ENCODE assay signal across 17 cellular contexts in genomic region chr17:10652984-10653680, GRCh38. TPM values are rescaled to one million over a fixed set of nuclear protein-coding genes. Genes with fewer than 3 reads are reported as not detected.
DNase-seq lines count a peak whose midpoint lies in the region; ATAC-seq and TF ChIP-seq lines count a peak whose summit lies in the region.
"Had no signal": no experiment of that assay in that cellular context is flagged by ENCODE, and none has a peak within 500 bp of the region (broad histone marks: within the 10 kb centered on the region; RNA-seq: fewer than 3 reads in every experiment).

No MANE protein-coding gene starts in this region.

- no peak for TF ChIP-seq CTCF in Caco-2 (IDR thresholded peaks at IDR 0.05; ENCODE audit: insufficient read depth in 1 of 2, low read depth in 1 of 2, low read length in 1 of 2, severe bottlenecking in 1 of 2, unreplicated experiment in 1 of 2)

- ATAC-seq in HG02884 (IDR thresholded peaks at IDR 0.05; ENCODE audit: unreplicated experiment): peak; percentile 70
- peak; percentile 63 for ATAC-seq in activated naive CD8-positive, alpha-beta T cell treated with anti-CD3 and anti-CD28 coated beads, Interleukin-2, amount 10 ng/mL, durations not matched to agents 7 days and 5 days (ENCODE audit: low read depth)
- ATAC-seq in sciatic nerve: peak; percentile 38
- ATAC-seq: A549, esophagus mucosa, Panc1 had no signal

- BruUV-seq in Caco-2 (replicated peaks; lab: Mats Ljungman, UMichigan): no TSS peak

- DNase-seq in activated CD4-positive, alpha-beta T cell treated with anti-CD3 and anti-CD28 coated beads, Interleukin-2, amount 50 U/mL, for 48 hours: peak; percentile 17 to 34
- no peak for DNase-seq in activated CD4-positive, alpha-beta T cell treated with anti-CD3 and anti-CD28 coated beads, Interleukin-2, amount 10 ng/mL, durations not matched to agents 7 days and 5 days
- DNase-seq in activated naive CD8-positive, alpha-beta T cell treated with anti-CD3 and anti-CD28 coated beads, Interleukin-2, amount 10 ng/mL, durations not matched to agents 7 days and 5 days: no peak
- DNase-seq in sciatic nerve (ENCODE audit: low spot score): no peak
- no peak for DNase-seq in Caco-2
- DNase-seq in NOMO-1 treated with dmso at 0.1 percent for 144 hours (lab: John Stamatoyannopoulos, UW; ENCODE audit: unreplicated experiment): no peak
- DNase-seq in cerebellar cortex (ENCODE audit: low spot score): no peak
- DNase-seq: activated gamma-delta T cell; central memory CD4-positive, alpha-beta T cell; NCI-H1105; NCI-H2227 treated with DMSO at 0.1 percent for 48 hours had no signal

- no peaks in the 10 kb centered on the region for H3K9me3 Mint-ChIP-seq in activated CD4-positive, alpha-beta T cell treated with anti-CD3 and anti-CD28 coated beads, Interleukin-2, amount 10 ng/mL, durations not matched to agents 7 days and 5 days
- no peaks in the 10 kb centered on the region for H3K9me3 Mint-ChIP-seq in activated naive CD8-positive, alpha-beta T cell treated with anti-CD3 and anti-CD28 coated beads, Interleukin-2, amount 10 ng/mL, durations not matched to agents 7 days and 5 days
- no peaks in the 10 kb centered on the region for H3K9me3 Mint-ChIP-seq in Caco-2 (ENCODE audit: unreplicated experiment)
- H3K9me3 Mint-ChIP-seq: type B pancreatic cell had no signal

- H3K4me1 ChIP-seq in Caco-2: no peaks in the 10 kb centered on the region
- H3K4me1 ChIP-seq: A549 had no signal

- POLR2A ChIA-PET in activated CD4-positive, alpha-beta T cell treated with anti-CD3 and anti-CD28 coated beads, Interleukin-2, amount 10 ng/mL, durations not matched to agents 7 days and 5 days (lab: Charles Lee): no interaction called here
- POLR2A ChIA-PET in activated naive CD8-positive, alpha-beta T cell treated with anti-CD3 and anti-CD28 coated beads, Interleukin-2, amount 10 ng/mL, durations not matched to agents 7 days and 5 days (lab: Charles Lee): no interaction called here
- POLR2A ChIA-PET in Caco-2 (lab: Charles Lee): no interaction called here

- H3K4me3 Mint-ChIP-seq in activated CD4-positive, alpha-beta T cell treated with anti-CD3 and anti-CD28 coated beads, Interleukin-2, amount 10 ng/mL, durations not matched to agents 7 days and 5 days: no peak overlapping the region
- peak overlapping the region; percentile 14 for H3K4me3 Mint-ChIP-seq in activated naive CD8-positive, alpha-beta T cell treated with anti-CD3 and anti-CD28 coated beads, Interleukin-2, amount 10 ng/mL, durations not matched to agents 7 days and 5 days
- H3K4me3 Mint-ChIP-seq in Caco-2 (ENCODE audit: unreplicated experiment): no peak overlapping the region
- H3K4me3 Mint-ChIP-seq: type B pancreatic cell had no signal

- H3K27me3 ChIP-seq in Caco-2 (replicated peaks; ENCODE audit: control insufficient read depth, insufficient read depth, low read length): no peaks in the 10 kb centered on the region

- no peaks in the 10 kb centered on the region for H3K27me3 Mint-ChIP-seq in activated CD4-positive, alpha-beta T cell treated with anti-CD3 and anti-CD28 coated beads, Interleukin-2, amount 10 ng/mL, durations not matched to agents 7 days and 5 days
- peaks cover 1% of the 10 kb centered on the region for H3K27me3 Mint-ChIP-seq in activated naive CD8-positive, alpha-beta T cell treated with anti-CD3 and anti-CD28 coated beads, Interleukin-2, amount 10 ng/mL, durations not matched to agents 7 days and 5 days
- H3K27me3 Mint-ChIP-seq in Caco-2 (ENCODE audit: insufficient read depth, unreplicated experiment): no peaks in the 10 kb centered on the region
- H3K27me3 Mint-ChIP-seq: type B pancreatic cell had no signal

- H3K9me3 ChIP-seq in Caco-2: no peaks in the 10 kb centered on the region
- H3K9me3 ChIP-seq: A549 had no signal

- CTCF ChIA-PET in activated CD4-positive, alpha-beta T cell treated with anti-CD3 and anti-CD28 coated beads, Interleukin-2, amount 10 ng/mL, durations not matched to agents 7 days and 5 days (lab: Charles Lee): interaction anchor here (0.9 to 2.1 kb wide), 2 partner anchors 11 to 21 kb away, joined by 3 to 5 read pairs; no protein-coding TSS in a partner anchor
- CTCF ChIA-PET in Caco-2 (lab: Charles Lee): interaction anchor here (0.7 kb wide), 1 partner anchor 223 kb away, joined by 3 read pairs; no protein-coding TSS in a partner anchor

- H3K4me3 ChIP-seq in Caco-2 (ENCODE audit: low read depth, low read length): no peak overlapping the region
- H3K4me3 ChIP-seq: A549, skin epidermis had no signal

- no peak overlapping the region for H3K27ac Mint-ChIP-seq in activated CD4-positive, alpha-beta T cell treated with anti-CD3 and anti-CD28 coated beads, Interleukin-2, amount 10 ng/mL, durations not matched to agents 7 days and 5 days
- peak overlapping the region; percentile 40 for H3K27ac Mint-ChIP-seq in activated naive CD8-positive, alpha-beta T cell treated with anti-CD3 and anti-CD28 coated beads, Interleukin-2, amount 10 ng/mL, durations not matched to agents 7 days and 5 days
- no peak overlapping the region for H3K27ac Mint-ChIP-seq in Caco-2 (ENCODE audit: unreplicated experiment)
- H3K27ac Mint-ChIP-seq: type B pancreatic cell had no signal

- peaks cover 8% of the 10 kb centered on the region for H3K4me1 Mint-ChIP-seq in activated CD4-positive, alpha-beta T cell treated with anti-CD3 and anti-CD28 coated beads, Interleukin-2, amount 10 ng/mL, durations not matched to agents 7 days and 5 days
- peaks cover 7% of the 10 kb centered on the region for H3K4me1 Mint-ChIP-seq in activated naive CD8-positive, alpha-beta T cell treated with anti-CD3 and anti-CD28 coated beads, Interleukin-2, amount 10 ng/mL, durations not matched to agents 7 days and 5 days
- no peaks in the 10 kb centered on the region for H3K4me1 Mint-ChIP-seq in Caco-2 (ENCODE audit: low read depth, unreplicated experiment)

- H3K36me3 Mint-ChIP-seq in activated CD4-positive, alpha-beta T cell treated with anti-CD3 and anti-CD28 coated beads, Interleukin-2, amount 10 ng/mL, durations not matched to agents 7 days and 5 days (ENCODE audit: low read depth): no peaks in the 10 kb centered on the region
- no peaks in the 10 kb centered on the region for H3K36me3 Mint-ChIP-seq in activated naive CD8-positive, alpha-beta T cell treated with anti-CD3 and anti-CD28 coated beads, Interleukin-2, amount 10 ng/mL, durations not matched to agents 7 days and 5 days
- no peaks in the 10 kb centered on the region for H3K36me3 Mint-ChIP-seq in Caco-2 (ENCODE audit: insufficient read depth, unreplicated experiment)
- H3K36me3 Mint-ChIP-seq: type B pancreatic cell had no signal

- no peaks in the 10 kb centered on the region for H3K36me3 ChIP-seq in Caco-2 (ENCODE audit: control insufficient read depth, insufficient read depth, low read length)

- intact Hi-C loops in sciatic nerve (cut with DNase I): no loop called here
- intact Hi-C loops in Caco-2 (cut with micrococcal nuclease; ENCODE audit: unreplicated experiment): no loop called here

RNA-seq across cellular contexts. Expression of gene MYH3, which starts 4.0 kb away (rescaled TPM):
- total RNA-seq in activated CD4-positive, alpha-beta T cell treated with anti-CD3 and anti-CD28 coated beads, Interleukin-2, amount 10 ng/mL, durations not matched to agents 7 days and 5 days: 1 to 10 TPM; 3.9 to 5.5 TPM
- 1 to 10 TPM; 3.6 to 6.0 TPM for total RNA-seq in activated naive CD8-positive, alpha-beta T cell treated with anti-CD3 and anti-CD28 coated beads, Interleukin-2, amount 10 ng/mL, durations not matched to agents 7 days and 5 days
- total RNA-seq in sciatic nerve (4.3 TPM), Caco-2 (2022) (2.4 and 2.7 TPM in 2 replicates)

RNA-seq across cellular contexts. Expression of gene SCO1, which starts 44.2 kb away (rescaled TPM):
- 10 to 100 TPM; 23.7 to 25.3 TPM for total RNA-seq in activated CD4-positive, alpha-beta T cell treated with anti-CD3 and anti-CD28 coated beads, Interleukin-2, amount 10 ng/mL, durations not matched to agents 7 days and 5 days
- total RNA-seq in activated naive CD8-positive, alpha-beta T cell treated with anti-CD3 and anti-CD28 coated beads, Interleukin-2, amount 10 ng/mL, durations not matched to agents 7 days and 5 days: 10 to 100 TPM; 25.3 to 26.2 TPM
- total RNA-seq in sciatic nerve (17.7 TPM), Caco-2 (2022) (26.3 and 26.8 TPM in 2 replicates)

RNA-seq across cellular contexts. Expression of gene ADPRM, which starts 44.3 kb away (rescaled TPM):
- 10 to 100 TPM; 16.0 to 16.1 TPM for total RNA-seq in activated CD4-positive, alpha-beta T cell treated with anti-CD3 and anti-CD28 coated beads, Interleukin-2, amount 10 ng/mL, durations not matched to agents 7 days and 5 days
- 10 to 100 TPM; 19.3 to 23.9 TPM for total RNA-seq in activated naive CD8-positive, alpha-beta T cell treated with anti-CD3 and anti-CD28 coated beads, Interleukin-2, amount 10 ng/mL, durations not matched to agents 7 days and 5 days
- total RNA-seq in sciatic nerve (10.3 TPM), Caco-2 (2022) (2.3 and 2.5 TPM in 2 replicates)

Comparison
In these comparisons a context has a peak if more than half of its experiments do, and no peak if none do; other contexts are left out.
1. DNase-seq: peak in activated CD4-positive, alpha-beta T cell treated with anti-CD3 and anti-CD28 coated beads, Interleukin-2, amount 50 U/mL, for 48 hours (2 of 2); none in activated CD4-positive, alpha-beta T cell treated with anti-CD3 and anti-CD28 coated beads, Interleukin-2, amount 10 ng/mL, durations not matched to agents 7 days and 5 days (single experiment), activated naive CD8-positive, alpha-beta T cell treated with anti-CD3 and anti-CD28 coated beads, Interleukin-2, amount 10 ng/mL, durations not matched to agents 7 days and 5 days (single experiment), sciatic nerve (single experiment), Caco-2 (0 of 2), NOMO-1 treated with dmso at 0.1 percent for 144 hours (single experiment) and cerebellar cortex (single experiment).
2. Peak in every context shown above with its lines, with median percentiles within 50 percentile points of each other: ATAC-seq.